1 cellular context compared by ENCODE assay signal in genomic region chr6:167851349-167851952, GRCh38.
TF ChIP-seq lines count a peak whose summit lies in the region.

No MANE protein-coding gene starts in this region.

TF ChIP-seq in GM23338, 12 proteins besides CTCF, POLR2A, EP300 and RAD21:
- TF ChIP-seq ZNF462 (CRISPR knock-in tag; IDR thresholded peaks at IDR 0.05) (no peak), REST (IDR thresholded peaks at IDR 0.05; ENCODE audit: unreplicated experiment) (no peak), EZH2 (IDR thresholded peaks at IDR 0.05; ENCODE audit: low read depth, unreplicated experiment) (no peak), CREB1 (CRISPR knock-in tag; IDR thresholded peaks at IDR 0.05; ENCODE audit: low read depth) (no peak), ETS1 (IDR thresholded peaks at IDR 0.05) (no peak), STAT1 (IDR thresholded peaks at IDR 0.05; ENCODE audit: unreplicated experiment) (no peak), EZH2phosphoT487 (IDR thresholded peaks at IDR 0.05; ENCODE audit: unreplicated experiment) (no peak), JUNB (IDR thresholded peaks at IDR 0.05; ENCODE audit: unreplicated experiment) (no peak), ZNF331 (CRISPR knock-in tag; IDR thresholded peaks at IDR 0.05; ENCODE audit: low read depth) (no peak), NANOG (IDR thresholded peaks at IDR 0.05; ENCODE audit: borderline replicate concordance) (no peak), POLR2AphosphoS5 (IDR thresholded peaks at IDR 0.05; ENCODE audit: low read depth) (no peak), ZNF114 (CRISPR knock-in tag; IDR thresholded peaks at IDR 0.05) (no peak)
